10 cellular contexts compared by ENCODE assay signal in the genomic region with DNA sequence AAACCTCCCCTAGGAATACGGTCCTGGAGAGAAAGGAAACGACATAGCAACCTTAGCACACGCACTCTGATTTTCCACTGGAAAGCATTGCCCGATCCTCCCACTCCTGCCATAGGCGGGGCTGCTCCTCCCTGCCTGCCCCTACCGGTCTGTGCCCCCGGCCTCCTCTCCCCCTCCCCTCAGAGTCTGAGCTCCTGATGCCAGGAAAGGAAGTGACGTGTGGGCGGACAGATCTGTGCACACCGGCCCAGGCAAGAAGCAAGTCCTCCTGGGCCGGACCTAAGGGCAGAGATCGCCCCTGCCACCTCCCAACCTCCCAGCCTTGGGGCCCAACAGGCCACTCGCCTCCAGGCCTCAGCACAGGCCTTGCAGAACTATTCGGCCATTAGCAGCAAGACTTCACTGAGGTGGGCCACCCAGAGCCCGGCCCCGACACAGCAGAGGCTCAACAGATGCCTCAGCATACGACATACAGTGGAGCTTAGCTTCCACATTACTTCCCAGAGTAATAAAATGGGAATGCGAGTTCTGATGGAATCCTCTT. TPM values are rescaled to one million over a fixed set of nuclear protein-coding genes. Genes with fewer than 3 reads are reported as not detected.
DNase-seq lines count a peak whose midpoint lies in the region; ATAC-seq and TF ChIP-seq lines count a peak whose summit lies in the region.
"Had no signal": no experiment of that assay in that cellular context is flagged by ENCODE, and none has a peak within 500 bp of the region (broad histone marks: within the 10 kb centered on the region; RNA-seq: fewer than 3 reads in every experiment).

No MANE protein-coding gene starts in this region.

- peak; percentile 58 for ATAC-seq in GM23338

- H3K4me3 ChIP-seq in GM23338 (no peak overlapping the region), cardiac muscle cell (no peak overlapping the region), prostate gland (no peak overlapping the region), GM23248 (no peak overlapping the region), OCI-LY7 (ENCODE audit: low read depth, low read length, poor library complexity, severe bottlenecking) (no peak overlapping the region)
- H3K4me3 ChIP-seq: GM12878 had no signal

- 0 out of 2 replicates have a peak, but pooled peaks cover 4% of the 10 kb centered on the region for H3K79me2 ChIP-seq in GM23338 (replicated peaks; ENCODE audit: insufficient read depth)
- 0 out of 2 replicates have a peak, but pooled peaks cover 6% of the 10 kb centered on the region for H3K79me2 ChIP-seq in GM23248 (ENCODE audit: insufficient read depth)
- no peaks in the 10 kb centered on the region for H3K79me2 ChIP-seq in OCI-LY7 (ENCODE audit: insufficient read depth, low read depth, low read length)

- no peak overlapping the region for H3K27ac ChIP-seq in GM23338 (ENCODE audit: low read depth)
- no peak overlapping the region for H3K27ac ChIP-seq in cardiac muscle cell
- H3K27ac ChIP-seq in prostate gland: peak overlapping the region; percentile 54 to 60
- H3K27ac ChIP-seq in GM23248: no peak overlapping the region
- H3K27ac ChIP-seq in OCI-LY7 (ENCODE audit: low read depth, low read length, poor library complexity, severe bottlenecking): no peak overlapping the region

- H3K4me1 Mint-ChIP-seq in GM23338 (peaks cover 24% of the 10 kb centered on the region), Calu3 (ENCODE audit: low read depth, unreplicated experiment) (no peaks in the 10 kb centered on the region)

- CTCF ChIA-PET in Calu3 (lab: Charles Lee) (no interaction called here), OCI-LY7 (lab: Charles Lee; ENCODE audit: unreplicated experiment) (no interaction called here)

- H3K9me3 Mint-ChIP-seq in GM23338: no peaks in the 10 kb centered on the region
- no peaks in the 10 kb centered on the region for H3K9me3 Mint-ChIP-seq in Calu3 (ENCODE audit: low read depth, unreplicated experiment)
- H3K9me3 Mint-ChIP-seq: IgD-negative memory B cell had no signal

- no peaks in the 10 kb centered on the region for H4K20me1 ChIP-seq in GM23338 (replicated peaks; ENCODE audit: insufficient read depth)
- no peaks in the 10 kb centered on the region for H4K20me1 ChIP-seq in GM23248 (ENCODE audit: insufficient read depth)
- H4K20me1 ChIP-seq in OCI-LY7 (ENCODE audit: insufficient read depth, low read length): no peaks in the 10 kb centered on the region

- H2AFZ ChIP-seq in GM23338 (no peak overlapping the region), GM23248 (no peak overlapping the region), OCI-LY7 (ENCODE audit: low read length) (no peak overlapping the region)

- no peaks in the 10 kb centered on the region for H3F3A ChIP-seq in GM23338 (replicated peaks; ENCODE audit: low read depth)
- no peaks in the 10 kb centered on the region for H3F3A ChIP-seq in GM23248 (ENCODE audit: insufficient read depth)

- peak overlapping the region; percentile 86; the same call in 1 of the 2 replicates for H3K27ac Mint-ChIP-seq in GM23338
- H3K27ac Mint-ChIP-seq in Calu3 (ENCODE audit: unreplicated experiment): no peak overlapping the region

- TF ChIP-seq POLR2A in prostate gland (IDR thresholded peaks at IDR 0.05): no peak

- H3K27me3 Mint-ChIP-seq in GM23338 (ENCODE audit: insufficient read depth, low read depth, poor library complexity) (peaks cover 4% of the 10 kb centered on the region), Calu3 (ENCODE audit: unreplicated experiment) (no peaks in the 10 kb centered on the region)
- H3K27me3 Mint-ChIP-seq: IgD-negative memory B cell had no signal

- H3K4me1 ChIP-seq in GM23338 (ENCODE audit: insufficient read depth) (peaks cover 8% of the 10 kb centered on the region), cardiac muscle cell (ENCODE audit: low read depth) (peaks cover 12% of the 10 kb centered on the region), prostate gland (replicated peaks) (peaks cover 26% of the 10 kb centered on the region), GM23248 (ENCODE audit: insufficient read depth) (no peaks in the 10 kb centered on the region), OCI-LY7 (ENCODE audit: insufficient read depth, low read length, poor library complexity, severe bottlenecking) (peaks cover 11% of the 10 kb centered on the region)

- H3K4me3 Mint-ChIP-seq in GM23338: no peak overlapping the region
- no peak overlapping the region for H3K4me3 Mint-ChIP-seq in Calu3 (ENCODE audit: low read depth, unreplicated experiment)

- no TSS peak for BruUV-seq in Calu3 (replicated peaks; lab: Mats Ljungman, UMichigan)
- no TSS peak for BruUV-seq in OCI-LY7 (replicated peaks; lab: Mats Ljungman, UMichigan)

- DNase-seq in GM23338 (ENCODE audit: low spot score): peak; percentile 32
- DNase-seq in activated CD4-positive, alpha-beta T cell treated with anti-CD3 and anti-CD28 coated beads, Interleukin-2, amount 50 U/mL, for 1 hour: peak; percentile 14
- peak; percentile 25 to 53 for DNase-seq in cardiac muscle cell (ENCODE audit: low read depth in 1 of 2, low spot score in 1 of 2)
- DNase-seq in prostate gland (ENCODE audit: low spot score): peak; percentile 49
- DNase-seq in GM23248: no peak
- no peak for DNase-seq in NCI-H2196 (lab: John Stamatoyannopoulos, UW; ENCODE audit: unreplicated experiment)
- no peak for DNase-seq in Calu3
- no peak for DNase-seq in OCI-LY7 (ENCODE audit: low spot score)

- no peak overlapping the region for H3K9ac ChIP-seq in GM23248

- peaks cover 5% of the 10 kb centered on the region; the same call in 2 of the 3 replicates for H3K36me3 Mint-ChIP-seq in GM23338 (ENCODE audit: low read depth)
- no peaks in the 10 kb centered on the region for H3K36me3 Mint-ChIP-seq in Calu3 (ENCODE audit: insufficient read depth, unreplicated experiment)
- H3K36me3 Mint-ChIP-seq: IgD-negative memory B cell had no signal

- POLR2A ChIA-PET in OCI-LY7 (lab: Charles Lee): no interaction called here

- TF ChIP-seq CTCF in GM23338 (conservative IDR thresholded peaks at IDR 0.05; ENCODE audit: low read depth in 2 of 2) (no peak), cardiac muscle cell (IDR thresholded peaks at IDR 0.05; ENCODE audit: low read depth, low read length) (no peak), prostate gland (IDR thresholded peaks at IDR 0.05) (no peak), Calu3 (IDR thresholded peaks at IDR 0.05; ENCODE audit: unreplicated experiment) (no peak), OCI-LY7 (conservative IDR thresholded peaks at IDR 0.05; ENCODE audit: low read length) (no peak)

- WGBS in prostate gland: 14% methylated on average over 15 of the region's 18 CpGs
- WGBS in GM23248 (ENCODE audit: low coverage in 1 of 2, low lambda C conversion rate in 2 of 2, missing lambda C conversion rate in 2 of 2), 2 experiments: 80 to 84% methylated on average over 6 to 18 of the region's 18 CpGs

- in situ Hi-C loops in GM23248 (cut with MboI): no loop called here

- H3K27me3 ChIP-seq in GM23338 (ENCODE audit: insufficient read depth) (no peaks in the 10 kb centered on the region), cardiac muscle cell (no peaks in the 10 kb centered on the region), prostate gland (replicated peaks; ENCODE audit: insufficient read depth) (no peaks in the 10 kb centered on the region), GM23248 (replicated peaks; ENCODE audit: insufficient read depth) (no peaks in the 10 kb centered on the region)

- H3K4me2 ChIP-seq in GM23338: no peak overlapping the region
- no peak overlapping the region for H3K4me2 ChIP-seq in GM23248 (ENCODE audit: unreplicated experiment)
- H3K4me2 ChIP-seq in OCI-LY7 (ENCODE audit: low read length): no peak overlapping the region; the same call in 1 of the 2 replicates

- H3K9me2 ChIP-seq in GM23338 (ENCODE audit: insufficient read depth): no peaks in the 10 kb centered on the region
- no peaks in the 10 kb centered on the region for H3K9me2 ChIP-seq in GM23248 (ENCODE audit: insufficient read depth)
- no peaks in the 10 kb centered on the region for H3K9me2 ChIP-seq in OCI-LY7 (ENCODE audit: insufficient read depth, low read length)

- H3K36me3 ChIP-seq in GM23338 (ENCODE audit: insufficient read depth) (no peaks in the 10 kb centered on the region), cardiac muscle cell (no peaks in the 10 kb centered on the region), prostate gland (no peaks in the 10 kb centered on the region), GM23248 (ENCODE audit: low read depth) (no peaks in the 10 kb centered on the region), OCI-LY7 (ENCODE audit: insufficient read depth, low read length) (no peaks in the 10 kb centered on the region)

- intact Hi-C loops in prostate gland (cut with DNase I): no loop called here
- intact Hi-C loops in Calu3 (cut with micrococcal nuclease; ENCODE audit: unreplicated experiment): no loop called here
- intact Hi-C loops in OCI-LY7 (cut with micrococcal nuclease; ENCODE audit: unreplicated experiment): no loop called here

- H3K9me3 ChIP-seq in cardiac muscle cell (ENCODE audit: low read depth) (no peaks in the 10 kb centered on the region), prostate gland (no peaks in the 10 kb centered on the region), GM23248 (ENCODE audit: low read depth) (no peaks in the 10 kb centered on the region), OCI-LY7 (ENCODE audit: low read length) (no peaks in the 10 kb centered on the region)

RNA-seq across cellular contexts. Expression of gene NINJ1, which starts 7.2 kb away (rescaled TPM):
- total RNA-seq in GM23338 (2014; rRNA removed; shearing (Covaris generic)): 31.2 and 39.7 TPM in 2 replicates
- polyA plus RNA-seq in GM23338 (2016; fragmentation: Nextera tagmentation; extraction: Ambion mirVana): 33.3 and 36.3 TPM in 2 replicates
- total RNA-seq in cardiac muscle cell: 34.6 and 52.4 TPM in 2 replicates
- 49.2 and 51.7 TPM in 2 replicates for polyA plus RNA-seq in cardiac muscle cell
- 100 to 1,000 TPM; 139 to 183 TPM for total RNA-seq in prostate gland
- total RNA-seq in GM23248 (2014; rRNA removed; shearing (Covaris generic)): 19.1 and 24.9 TPM in 2 replicates
- 42.9 and 44.2 TPM in 2 replicates for polyA plus RNA-seq in GM23248 (2016; fragmentation: Nextera tagmentation; extraction: Ambion mirVana)
- 12.6 and 15.2 TPM in 2 replicates for total RNA-seq in Calu3 (2022)
- 6.2 and 13.3 TPM in 2 replicates for total RNA-seq in OCI-LY7 (2014; rRNA removed; shearing (Covaris generic))
- 18.1 and 18.3 TPM in 2 replicates for total RNA-seq in OCI-LY7 (2022)

RNA-seq across cellular contexts. Expression of gene CARD19, which starts 30.9 kb away (rescaled TPM):
- 24.7 and 36.8 TPM in 2 replicates for total RNA-seq in GM23338 (2014; rRNA removed; shearing (Covaris generic))
- polyA plus RNA-seq in GM23338 (2016; fragmentation: Nextera tagmentation; extraction: Ambion mirVana): 48.3 and 48.9 TPM in 2 replicates
- total RNA-seq in cardiac muscle cell: 46.3 and 47.3 TPM in 2 replicates
- polyA plus RNA-seq in cardiac muscle cell: 37.5 and 66.8 TPM in 2 replicates
- total RNA-seq in prostate gland: 100 to 1,000 TPM in 1 of 2 donors, 10 to 100 TPM in 1; 41.9 to 111 TPM
- 48.8 and 54.1 TPM in 2 replicates for total RNA-seq in GM23248 (2014; rRNA removed; shearing (Covaris generic))
- polyA plus RNA-seq in GM23248 (2016; fragmentation: Nextera tagmentation; extraction: Ambion mirVana): 58.6 and 69.5 TPM in 2 replicates
- 26.1 and 26.4 TPM in 2 replicates for total RNA-seq in Calu3 (2022)
- total RNA-seq in OCI-LY7 (2014; rRNA removed; shearing (Covaris generic)): 18.4 and 26.8 TPM in 2 replicates
- 13.4 and 15.8 TPM in 2 replicates for total RNA-seq in OCI-LY7 (2022)

RNA-seq across cellular contexts. Expression of gene WNK2, which starts 57.0 kb away (rescaled TPM):
- 93.4 and 102 TPM in 2 replicates for total RNA-seq in GM23338 (2014; rRNA removed; shearing (Covaris generic))
- polyA plus RNA-seq in GM23338 (2016; fragmentation: Nextera tagmentation; extraction: Ambion mirVana): 56.4 and 61.7 TPM in 2 replicates
- total RNA-seq in cardiac muscle cell: 31.6 and 92.2 TPM in 2 replicates
- polyA plus RNA-seq in cardiac muscle cell: 34.5 and 88.3 TPM in 2 replicates
- 100 to 1,000 TPM in 1 of 2 donors, 10 to 100 TPM in 1; 77.9 to 136 TPM for total RNA-seq in prostate gland
- total RNA-seq in GM23248 (2014; rRNA removed; shearing (Covaris generic)): not detected in 2 replicates
- not detected in 2 replicates for polyA plus RNA-seq in GM23248 (2016; fragmentation: Nextera tagmentation; extraction: Ambion mirVana)
- total RNA-seq in Calu3 (2022): 81.2 and 85.7 TPM in 2 replicates
- 118 and 142 TPM in 2 replicates for total RNA-seq in OCI-LY7 (2014; rRNA removed; shearing (Covaris generic))
- total RNA-seq in OCI-LY7 (2022): 176 and 194 TPM in 2 replicates
- polyA plus RNA-seq: GM12878 had no signal

Comparison
In these comparisons a context has a peak if more than half of its experiments do, and no peak if none do; other contexts are left out.
1. DNase-seq: peak in GM23338 (single experiment), activated CD4-positive, alpha-beta T cell treated with anti-CD3 and anti-CD28 coated beads, Interleukin-2, amount 50 U/mL, for 1 hour (single experiment), cardiac muscle cell (2 of 2) and prostate gland (single experiment); none in GM23248 (single experiment), NCI-H2196 (single experiment), Calu3 (single experiment) and OCI-LY7 (single experiment).
2. H3K27ac ChIP-seq: peak in prostate gland (2 of 2); none in GM23338 (single experiment), cardiac muscle cell (single experiment), GM23248 (single experiment) and OCI-LY7 (single experiment).
3. RNA of gene WNK2, which starts 57.0 kb away (total RNA-seq): 118 to 194 TPM in OCI-LY7, 77.9 to 136 TPM in prostate gland, 93.4 to 102 TPM in GM23338, 31.6 to 92.2 TPM in cardiac muscle cell and 81.2 to 85.7 TPM in Calu3; not detected in GM23248; every median in the first group is over 10 times any median in the second.